18 cellular contexts compared by ENCODE assay signal in genomic region chr19:13064092-13064489, GRCh38. TPM values are rescaled to one million over a fixed set of nuclear protein-coding genes. Genes with fewer than 3 reads are reported as not detected.
DNase-seq lines count a peak whose midpoint lies in the region; ATAC-seq and TF ChIP-seq lines count a peak whose summit lies in the region.
"Had no signal": no experiment of that assay in that cellular context is flagged by ENCODE, and none has a peak within 500 bp of the region (broad histone marks: within the 10 kb centered on the region; RNA-seq: fewer than 3 reads in every experiment).

No MANE protein-coding gene starts in this region.

- H3K4me3 ChIP-seq in heart right ventricle (no peak overlapping the region), tibial nerve (no peak overlapping the region), body of pancreas (no peak overlapping the region), adrenal gland (no peak overlapping the region)
- H3K4me3 ChIP-seq in CD4-positive, alpha-beta memory T cell (ENCODE audit: low read length in 2 of 2), result no peak overlapping the region
- H3K4me3 ChIP-seq: SK-N-MC had no signal

- H3K36me3 ChIP-seq in heart right ventricle (no peaks in the 10 kb centered on the region), tibial nerve (no peaks in the 10 kb centered on the region), body of pancreas (replicated peaks in 1 of 2; ENCODE audit: insufficient read depth in 1 of 2, low read depth in 2 of 2) (no peaks in the 10 kb centered on the region), adrenal gland (replicated peaks in 1 of 2) (no peaks in the 10 kb centered on the region)
- no peaks in the 10 kb centered on the region for H3K36me3 ChIP-seq in CD4-positive, alpha-beta memory T cell (ENCODE audit: insufficient read depth, low read length)

- H3K9me3 ChIP-seq in heart right ventricle (no peaks in the 10 kb centered on the region), tibial nerve (no peaks in the 10 kb centered on the region), body of pancreas (no peaks in the 10 kb centered on the region), adrenal gland (replicated peaks in 1 of 3) (no peaks in the 10 kb centered on the region)
- no peaks in the 10 kb centered on the region for H3K9me3 ChIP-seq in CD4-positive, alpha-beta memory T cell (ENCODE audit: control insufficient read depth in 1 of 2, low read length in 2 of 2)

- POLR2A ChIA-PET in CD4-positive, alpha-beta memory T cell (lab: Charles Lee; ENCODE audit: partially characterized antibody), result no interaction called here

- no peaks in the 10 kb centered on the region for H3K9me3 Mint-ChIP-seq in CD4-positive, alpha-beta memory T cell
- H3K9me3 Mint-ChIP-seq: activated T-helper 17 cell treated with anti-CD3 and anti-CD28 coated beads, Interleukin-2, amount 50 U/mL, for 72 hours; endodermal cell; naive B cell had no signal

- H3K4me1 ChIP-seq in heart right ventricle (peaks cover 80 to 100% (median 98%) of the 10 kb centered on the region in 9 donors), tibial nerve (peaks cover 2 to 100% (median 84%) of the 10 kb centered on the region in 4 donors), body of pancreas (peaks cover 40% of the 10 kb centered on the region), adrenal gland (replicated peaks in 1 of 2) (peaks cover 11 to 29% of the 10 kb centered on the region in 2 donors)
- peaks cover 15% of the 10 kb centered on the region for H3K4me1 ChIP-seq in CD4-positive, alpha-beta memory T cell (ENCODE audit: insufficient read depth, low read length)

- ATAC-seq in heart right ventricle (peak; percentile 22 to 71 (median 46)), body of pancreas (no peak)
- ATAC-seq: activated CD4-positive, CD25-positive, alpha-beta regulatory T cell treated with anti-CD3 and anti-CD28 coated beads, Interleukin-2, amount 50 U/mL, for 24 hours; activated T-helper 17 cell treated with anti-CD3 and anti-CD28 coated beads, Interleukin-2, amount 50 U/mL, for 72 hours had no signal

- H3K27me3 ChIP-seq in heart right ventricle (no peaks in the 10 kb centered on the region), tibial nerve (no peaks in the 10 kb centered on the region), body of pancreas (no peaks in the 10 kb centered on the region), adrenal gland (no peaks in the 10 kb centered on the region)
- H3K27me3 ChIP-seq in CD4-positive, alpha-beta memory T cell (ENCODE audit: insufficient read depth, low read length), result peaks cover 11% of the 10 kb centered on the region

- H3K27ac ChIP-seq in angular gyrus (ENCODE audit: low read depth, low read length) (peak overlapping the region; percentile 98), heart right ventricle (peak overlapping the region; percentile 71 to 99 (median 96)), tibial nerve (peak overlapping the region; percentile 21 to 96 (median 66)), body of pancreas (no peak overlapping the region), adrenal gland (peak overlapping the region in 1 of 5 donors; percentile 3)
- H3K27ac ChIP-seq in CD4-positive, alpha-beta memory T cell (ENCODE audit: low read depth, low read length), result no peak overlapping the region
- H3K27ac ChIP-seq: SK-N-MC had no signal

- no peak for TF ChIP-seq EP300 in tibial nerve (IDR thresholded peaks at IDR 0.05)

- no peak for TF ChIP-seq CTCF in heart right ventricle (IDR thresholded peaks at IDR 0.05)
- TF ChIP-seq CTCF in tibial nerve (IDR thresholded peaks at IDR 0.05), result no peak
- no peak for TF ChIP-seq CTCF in body of pancreas (IDR thresholded peaks at IDR 0.05)
- TF ChIP-seq CTCF in adrenal gland (IDR thresholded peaks at IDR 0.05), result no peak

- peaks cover 3 to 10% (median 6%) of the 10 kb centered on the region in 4 donors for H3K4me1 Mint-ChIP-seq in CD4-positive, alpha-beta memory T cell
- H3K4me1 Mint-ChIP-seq: activated T-helper 17 cell treated with anti-CD3 and anti-CD28 coated beads, Interleukin-2, amount 50 U/mL, for 72 hours had no signal

- intact Hi-C loops in heart right ventricle (cut with DNase I) (loop anchor here in 7 of 10 donors (5.0 to 10.0 kb wide), 6 partner anchors 37 to 79 kb away; partner anchors contain the start of genes NFIX (in 3 of the 7) and LYL1 (in 1 of the 7)), body of pancreas (cut with DNase I) (loop anchor here (5.0 kb wide), 1 partner anchor 77 kb away; no protein-coding TSS in a partner anchor), adrenal gland (cut with DNase I) (loop anchor here in 1 of 2 donors (5.0 kb wide), 1 partner anchor 82 kb away; no protein-coding TSS in a partner anchor)
- intact Hi-C loops in CD4-positive, alpha-beta memory T cell (cut with micrococcal nuclease), result no loop called here

- H3K27ac Mint-ChIP-seq in CD4-positive, alpha-beta memory T cell, result no peak overlapping the region
- H3K27ac Mint-ChIP-seq: activated T-helper 17 cell treated with anti-CD3 and anti-CD28 coated beads, Interleukin-2, amount 50 U/mL, for 72 hours; endodermal cell had no signal

- 30 to 56% methylated on average over 6 of the region's 6 CpGs for WGBS in heart right ventricle, 2 donors
- WGBS in tibial nerve, 2 donors, result 41 to 45% methylated on average over 6 of the region's 6 CpGs
- WGBS in body of pancreas, 2 donors, result 70 to 72% methylated on average over 6 of the region's 6 CpGs
- WGBS in adrenal gland, 4 donors, result 67 to 81% (median 72%) methylated on average over 3 to 6 of the region's 6 CpGs

- no peaks in the 10 kb centered on the region for H3K36me3 Mint-ChIP-seq in CD4-positive, alpha-beta memory T cell
- H3K36me3 Mint-ChIP-seq: naive B cell had no signal

- H3K27me3 Mint-ChIP-seq in CD4-positive, alpha-beta memory T cell, result peaks cover 2 to 17% of the 10 kb centered on the region in 2 donors

- CTCF ChIA-PET in CD4-positive, alpha-beta memory T cell (lab: Charles Lee; ENCODE audit: partially characterized antibody), result interaction anchor here (0.6 to 10.0 kb wide), 4 partner anchors 10 to 99 kb away, joined by 3 to 248 read pairs (median 8); no protein-coding TSS in a partner anchor

- DNase-seq in heart right ventricle, result peak in 1 of 2 donors; percentile 63
- peak; percentile 45 for DNase-seq in pons (ENCODE audit: low spot score)
- DNase-seq in tibial nerve (ENCODE audit: low spot score in 2 of 2), result no peak
- DNase-seq in body of pancreas, result no peak
- DNase-seq in activated T-cell treated with anti-CD3 and anti-CD28 coated beads for 4 hours, result no peak
- DNase-seq in CD4-positive, alpha-beta memory T cell, result no peak
- no peak for DNase-seq in adrenal gland
- DNase-seq: cerebellar nuclear complex, endodermal cell, naive B cell, NCI-H1417 treated with DMSO at 0.1 percent for 48 hours, NCI-H69, posterior cingulate gyrus, T1000 had no signal

- TF ChIP-seq POLR2A in tibial nerve (IDR thresholded peaks at IDR 0.05) (no peak), body of pancreas (IDR thresholded peaks at IDR 0.05) (no peak), adrenal gland (IDR thresholded peaks at IDR 0.05) (no peak)

- H3K4me3 Mint-ChIP-seq in CD4-positive, alpha-beta memory T cell, result no peak overlapping the region
- H3K4me3 Mint-ChIP-seq: activated T-helper 17 cell treated with anti-CD3 and anti-CD28 coated beads, Interleukin-2, amount 50 U/mL, for 72 hours; endodermal cell had no signal

RNA-seq across cellular contexts. Expression of gene LYL1, which starts 38.6 kb away (rescaled TPM):
- total RNA-seq in heart right ventricle (1 to 10 TPM; 3.4 to 9.9 (median 6.1) TPM), tibial nerve (10 to 100 TPM; 21.1 to 43.5 (median 25.8) TPM), body of pancreas (1 to 10 TPM; 3.4 to 6.9 TPM), adrenal gland (10 to 100 TPM in 5 of 8 donors, 1 to 10 TPM in 3; 4.3 to 22.5 (median 13.2) TPM)
- polyA plus RNA-seq in heart right ventricle (10 to 100 TPM; 11.5 to 13.0 TPM), adrenal gland (10 to 100 TPM in 1 of 3 donors, 1 to 10 TPM in 1, under 1 TPM in 1; 0.38 to 18.7 (median 7.9) TPM)
- 10 to 100 TPM; 16.1 to 16.9 TPM for total RNA-seq in CD4-positive, alpha-beta memory T cell
- 1 to 10 TPM; 2.3 to 9.4 TPM for polyA plus RNA-seq in CD4-positive, alpha-beta memory T cell

RNA-seq across cellular contexts. Expression of gene TRMT1, which starts 52.4 kb away (rescaled TPM):
- total RNA-seq in heart right ventricle (10 to 100 TPM; 10.5 to 22.4 (median 14.2) TPM), tibial nerve (10 to 100 TPM; 38.4 to 92.7 (median 49.2) TPM), body of pancreas (10 to 100 TPM; 21.5 to 36.3 TPM), adrenal gland (10 to 100 TPM; 13.4 to 48.0 (median 35.4) TPM)
- polyA plus RNA-seq in heart right ventricle (10 to 100 TPM; 33.1 to 54.0 TPM), adrenal gland (100 to 1,000 TPM in 2 of 3 donors, 10 to 100 TPM in 1; 15.5 to 229 (median 120) TPM)
- total RNA-seq in CD4-positive, alpha-beta memory T cell, result 10 to 100 TPM; 70.6 to 78.4 TPM
- polyA plus RNA-seq in CD4-positive, alpha-beta memory T cell, result 10 to 100 TPM; 18.0 to 24.9 TPM

RNA-seq across cellular contexts. Expression of gene NACC1, which starts 54.0 kb away (rescaled TPM):
- total RNA-seq in heart right ventricle (10 to 100 TPM; 31.1 to 58.0 (median 35.1) TPM), tibial nerve (10 to 100 TPM; 15.3 to 37.1 (median 25.8) TPM), body of pancreas (10 to 100 TPM in 1 of 2 donors, 1 to 10 TPM in 1; 6.0 to 15.5 TPM), adrenal gland (10 to 100 TPM; 26.7 to 67.0 (median 48.0) TPM)
- polyA plus RNA-seq in heart right ventricle (10 to 100 TPM; 23.9 to 25.0 TPM), adrenal gland (10 to 100 TPM; 12.4 to 47.7 (median 14.8) TPM)
- 10 to 100 TPM; 25.8 to 34.1 TPM for total RNA-seq in CD4-positive, alpha-beta memory T cell
- 1 to 10 TPM in 1 of 2 donors, under 1 TPM in 1; 0.15 to 1.8 TPM for polyA plus RNA-seq in CD4-positive, alpha-beta memory T cell

Comparison
In these comparisons a context has a peak if more than half of its experiments do, and no peak if none do; other contexts are left out.
1. H3K27ac ChIP-seq: peak in angular gyrus (single experiment), heart right ventricle (10 of 10) and tibial nerve (4 of 4); none in body of pancreas (0 of 4) and CD4-positive, alpha-beta memory T cell (single experiment).